ENCODE assay signal across 8 cellular contexts in the genomic region with DNA sequence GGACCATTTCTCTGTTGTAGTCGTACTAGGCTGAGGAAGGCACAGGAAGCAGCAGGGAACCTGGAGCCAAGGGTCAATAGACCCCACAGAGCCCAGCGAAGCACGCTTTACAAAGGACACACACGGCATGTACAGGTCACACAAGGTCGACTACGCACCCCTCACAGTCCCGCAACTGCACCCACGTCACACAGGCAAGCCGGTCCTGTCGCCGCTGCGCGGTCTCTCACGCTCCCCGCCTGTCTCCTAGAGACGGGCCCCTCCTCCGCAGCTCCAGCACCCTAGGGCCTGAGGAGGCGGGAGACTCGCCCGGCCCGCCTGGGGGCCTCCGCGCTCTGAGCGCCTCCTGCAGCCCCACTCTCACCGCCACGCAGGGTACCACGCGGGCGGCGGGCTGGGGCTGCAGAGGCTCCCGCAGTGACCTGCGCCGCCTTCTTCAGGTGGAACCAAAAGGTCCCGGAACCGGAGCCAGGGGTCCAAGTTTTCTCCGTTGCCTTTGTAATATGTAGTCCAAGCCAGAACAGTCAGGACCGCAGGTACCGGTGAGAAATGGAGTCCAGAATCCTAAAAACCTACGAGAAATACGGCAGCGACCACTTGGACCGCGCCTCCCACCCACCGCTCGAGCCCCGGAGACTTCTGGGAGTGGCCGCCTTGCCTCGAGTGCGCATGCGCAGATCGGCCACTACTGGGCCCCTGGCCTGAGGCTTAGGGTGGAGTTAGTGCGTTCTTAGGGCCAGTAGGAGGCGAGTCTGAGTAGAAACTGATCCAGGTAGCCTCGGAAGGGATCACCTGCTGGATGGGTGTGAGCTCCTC. TPM values are rescaled to one million over a fixed set of nuclear protein-coding genes. Genes with fewer than 3 reads are reported as not detected.
DNase-seq lines count a peak whose midpoint lies in the region; ATAC-seq and TF ChIP-seq lines count a peak whose summit lies in the region.

Gene ZNF607, minus strand, starts transcription at position 651 of the 816 bp plus-strand sequence. CDS start 8,143 bp downstream, outside the sequence.

- peak; percentile 85 for ATAC-seq in HG03045 (IDR thresholded peaks at IDR 0.05; ENCODE audit: unreplicated experiment)

- H3K27ac Mint-ChIP-seq in chondrocyte (ENCODE audit: unreplicated experiment) = peak within 1 kb of the TSS; percentile 77

- peak; percentile 84 for TF ChIP-seq CTCF in chondrocyte (IDR thresholded peaks at IDR 0.05)

- H3K27me3 Mint-ChIP-seq in chondrocyte (ENCODE audit: low read depth) = no peaks in the 10 kb centered on the region

- H3K36me3 Mint-ChIP-seq in chondrocyte (ENCODE audit: low read depth) = peaks cover 4% of the 10 kb centered on the region

- peaks cover 2% of the 10 kb centered on the region for H3K9me3 Mint-ChIP-seq in chondrocyte (ENCODE audit: low read depth)

- DNase-seq in SIG-M5 treated with dmso at 0.1 percent for 504 hours (lab: John Stamatoyannopoulos, UW; ENCODE audit: unreplicated experiment) (peak; percentile 33), SIG-M5 (lab: John Stamatoyannopoulos, UW) (no peak), NCI-H2171 (lab: John Stamatoyannopoulos, UW) (peak; percentile 92), chondrocyte (ENCODE audit: low spot score) (peak; percentile 97), kidney glomerular epithelial cell (lab: John Stamatoyannopoulos, UW) (peak; percentile 86)
- peak; percentile 88 for DNase-seq in activated CD4-positive, CD25-positive, alpha-beta regulatory T cell treated with anti-CD3 and anti-CD28 coated beads, Interleukin-2, amount 50 U/mL, for 72 hours
- DNase-seq in stimulated activated CD4-positive, alpha-beta T cell treated with anti-CD3 and anti-CD28 coated beads, Interleukin-15, amount 100 ng/mL, for 48 hours (ENCODE audit: low read depth in 2 of 2) = peak; percentile 80 to 85

- peak within 1 kb of the TSS; percentile 92 for H3K4me3 Mint-ChIP-seq in chondrocyte (ENCODE audit: unreplicated experiment)

- H3K4me1 Mint-ChIP-seq in chondrocyte (ENCODE audit: low read depth) = peaks cover 14% of the 10 kb centered on the region

RNA-seq across cellular contexts. Expression of gene ZNF607, which starts in this region (rescaled TPM):
- total RNA-seq in chondrocyte = 5.5 to 9.2 TPM (median 6.8 TPM) in 3 replicates
